22 cellular contexts compared by ENCODE assay signal in genomic region chr4:138673053-138673452, GRCh38.
DNase-seq lines count a peak whose midpoint lies in the region; ATAC-seq and TF ChIP-seq lines count a peak whose summit lies in the region.
"Had no signal": no experiment of that assay in that cellular context is flagged by ENCODE, and none has a peak within 500 bp of the region (broad histone marks: within the 10 kb centered on the region; RNA-seq: fewer than 3 reads in every experiment).

No MANE protein-coding gene starts in this region.

- no peak for DNase-seq in heart right ventricle
- DNase-seq in left cardiac atrium = no peak
- no peak for DNase-seq in Karpas-422
- DNase-seq in islet precursor cell = peak; percentile 62
- DNase-seq in type B pancreatic cell (ENCODE audit: extremely low spot score, unreplicated experiment) = no peak
- no peak for DNase-seq in Kasumi-1 (lab: John Stamatoyannopoulos, UW)
- DNase-seq: activated CD4-positive, alpha-beta memory T cell treated with anti-CD3 and anti-CD28 coated beads for 36 hours; activated T-cell treated with anti-CD3 and anti-CD28 coated beads, Interleukin-2, amount 50 U/mL, for 72 hours; CD4-positive, CD25-positive, alpha-beta regulatory T cell; DMS79 treated with DMSO at 0.1 percent for 48 hours; lower lobe of right lung; naive thymus-derived CD4-positive, alpha-beta T cell; NCI-H1092; NCI-H748 treated with DMSO at 0.1 percent for 48 hours; stimulated activated CD4-positive, alpha-beta T cell treated with anti-CD3 and anti-CD28 coated beads, Interleukin-12 subunit alpha, Interleukin-12 subunit beta, amount 100 ng/mL, for 4 hours; stomach; uterus had no signal

- H3K27me3 ChIP-seq in heart right ventricle (no peaks in the 10 kb centered on the region), Karpas-422 (ENCODE audit: low read length) (no peaks in the 10 kb centered on the region)
- H3K27me3 ChIP-seq: stomach, uterus had no signal

- H3K4me3 Mint-ChIP-seq in type B pancreatic cell = no peak overlapping the region
- H3K4me3 Mint-ChIP-seq: activated CD4-positive, alpha-beta memory T cell treated with anti-CD3 and anti-CD28 coated beads for 36 hours; activated T-cell treated with anti-CD3 and anti-CD28 coated beads, Interleukin-2, amount 50 U/mL, for 72 hours; CD4-positive, CD25-positive, alpha-beta regulatory T cell; central memory CD8-positive, alpha-beta T cell; naive thymus-derived CD4-positive, alpha-beta T cell had no signal

- H3K9ac ChIP-seq in Karpas-422 (ENCODE audit: low read length) = no peak overlapping the region

- peak in 5 of 8 donors; percentile 42 to 72 (median 53) for ATAC-seq in heart right ventricle
- no peak for ATAC-seq in left cardiac atrium
- no peak for ATAC-seq in HG02970 (IDR thresholded peaks at IDR 0.05; ENCODE audit: low FRiP score, unreplicated experiment)
- no peak for ATAC-seq in HG02678 (IDR thresholded peaks at IDR 0.05; ENCODE audit: unreplicated experiment)
- ATAC-seq: activated T-cell treated with anti-CD3 and anti-CD28 coated beads, Interleukin-2, amount 50 U/mL, for 72 hours; naive thymus-derived CD4-positive, alpha-beta T cell; Panc1 had no signal

- H3K9me2 ChIP-seq in Karpas-422 (replicated peaks; ENCODE audit: insufficient read depth, low read length) = no peaks in the 10 kb centered on the region

- WGBS in heart right ventricle, 2 donors = 41 to 47% methylated on average over 10 of the region's 10 CpGs

- TF ChIP-seq CTCF in heart right ventricle (IDR thresholded peaks at IDR 0.05) (no peak), type B pancreatic cell (conservative IDR thresholded peaks at IDR 0.05) (no peak)

- H2AFZ ChIP-seq in Karpas-422 (ENCODE audit: low read length) = no peak overlapping the region

- H3K27me3 Mint-ChIP-seq in type B pancreatic cell = peaks cover 6% of the 10 kb centered on the region
- H3K27me3 Mint-ChIP-seq: activated CD4-positive, alpha-beta memory T cell treated with anti-CD3 and anti-CD28 coated beads for 36 hours; CD4-positive, CD25-positive, alpha-beta regulatory T cell had no signal

- H3K4me1 ChIP-seq in heart right ventricle (peaks cover 0 to 29% (median 7%) of the 10 kb centered on the region in 9 donors), Karpas-422 (ENCODE audit: low read length) (peaks cover 86% of the 10 kb centered on the region)
- H3K4me1 ChIP-seq: prostate gland, stomach, uterus had no signal

- H3K36me3 Mint-ChIP-seq in type B pancreatic cell = peaks cover 4% of the 10 kb centered on the region
- H3K36me3 Mint-ChIP-seq: activated CD4-positive, alpha-beta memory T cell treated with anti-CD3 and anti-CD28 coated beads for 36 hours; CD4-positive, CD25-positive, alpha-beta regulatory T cell; naive thymus-derived CD4-positive, alpha-beta T cell had no signal

- peaks cover 34% of the 10 kb centered on the region for H3K4me1 Mint-ChIP-seq in type B pancreatic cell (ENCODE audit: unreplicated experiment)
- H3K4me1 Mint-ChIP-seq: CD4-positive, CD25-positive, alpha-beta regulatory T cell; central memory CD8-positive, alpha-beta T cell; naive thymus-derived CD4-positive, alpha-beta T cell had no signal

- intact Hi-C loops in heart right ventricle (cut with DNase I) = loop anchor here in 4 of 10 donors (10.0 kb wide), 4 partner anchors 258 to 1548 kb away; no protein-coding TSS in a partner anchor
- intact Hi-C loops in left cardiac atrium (cut with DNase I) = loop anchor here in 1 of 2 donors (10.0 kb wide), 1 partner anchor 1548 kb away; no protein-coding TSS in a partner anchor

- no peak overlapping the region for H3K27ac ChIP-seq in heart right ventricle
- H3K27ac ChIP-seq in Karpas-422 (ENCODE audit: low read length) = no peak overlapping the region
- H3K27ac ChIP-seq: lower lobe of right lung, prostate gland, stomach, uterus had no signal

- H3K4me2 ChIP-seq in Karpas-422 (ENCODE audit: low read depth, low read length, poor library complexity, severe bottlenecking) = peak overlapping the region; percentile 14

- H3K9me3 Mint-ChIP-seq in type B pancreatic cell = peaks cover 12% of the 10 kb centered on the region
- H3K9me3 Mint-ChIP-seq: activated CD4-positive, alpha-beta memory T cell treated with anti-CD3 and anti-CD28 coated beads for 36 hours; activated T-cell treated with anti-CD3 and anti-CD28 coated beads, Interleukin-2, amount 50 U/mL, for 72 hours; central memory CD8-positive, alpha-beta T cell had no signal

- H3K9me3 ChIP-seq in heart right ventricle (no peaks in the 10 kb centered on the region), Karpas-422 (ENCODE audit: low read length) (no peaks in the 10 kb centered on the region)
- H3K9me3 ChIP-seq: lower lobe of right lung, prostate gland, stomach, uterus had no signal

- H3K79me2 ChIP-seq in Karpas-422 (ENCODE audit: low read length) = no peaks in the 10 kb centered on the region

- H3K36me3 ChIP-seq in heart right ventricle = no peaks in the 10 kb centered on the region
- H3K36me3 ChIP-seq in Karpas-422 (ENCODE audit: insufficient read depth, low read length) = no peaks in the 10 kb centered on the region
- H3K36me3 ChIP-seq: lower lobe of right lung, prostate gland, stomach, uterus had no signal

- peak overlapping the region; percentile 35 for H3K27ac Mint-ChIP-seq in type B pancreatic cell
- H3K27ac Mint-ChIP-seq: activated CD4-positive, alpha-beta memory T cell treated with anti-CD3 and anti-CD28 coated beads for 36 hours; activated T-cell treated with anti-CD3 and anti-CD28 coated beads, Interleukin-2, amount 50 U/mL, for 72 hours; CD4-positive, CD25-positive, alpha-beta regulatory T cell; naive thymus-derived CD4-positive, alpha-beta T cell had no signal

- H4K20me1 ChIP-seq in Karpas-422 (ENCODE audit: insufficient read depth, low read depth, low read length) = no peaks in the 10 kb centered on the region

- no peak overlapping the region for H3K4me3 ChIP-seq in heart right ventricle
- H3K4me3 ChIP-seq in Karpas-422 (ENCODE audit: low read length) = no peak overlapping the region
- H3K4me3 ChIP-seq: lower lobe of right lung, prostate gland, stomach, uterus had no signal

Comparison
In these comparisons a context has a peak if more than half of its experiments do, and no peak if none do; other contexts are left out.
1. ATAC-seq: peak in heart right ventricle (5 of 8); none in left cardiac atrium (0 of 2), HG02970 (single experiment) and HG02678 (single experiment).